Comparison of ENCODE assay signal across 8 cellular contexts in the genomic region with DNA sequence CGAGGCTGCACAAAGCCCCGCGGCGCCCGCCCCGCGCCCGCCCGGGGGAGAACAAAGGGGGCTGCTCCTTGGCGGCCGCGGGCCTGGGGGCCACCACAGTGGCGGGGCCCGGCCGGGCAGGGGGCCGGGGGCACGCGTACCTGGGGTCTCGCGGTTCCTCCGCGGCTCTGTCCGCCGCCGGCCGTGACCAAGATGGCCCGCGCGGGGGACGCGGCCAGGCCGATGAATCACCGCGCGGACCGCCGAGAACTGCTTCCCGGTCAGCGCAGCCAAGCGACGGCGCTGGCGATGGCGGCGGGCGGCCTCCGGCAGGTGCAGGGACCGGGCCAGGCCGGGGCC. TPM values are rescaled to one million over a fixed set of nuclear protein-coding genes. Genes with fewer than 3 reads are reported as not detected.
DNase-seq lines count a peak whose midpoint lies in the region; ATAC-seq and TF ChIP-seq lines count a peak whose summit lies in the region.

A gene (minus strand): TSS at position 330 of the 339 bp plus-strand sequence. CDS start 677 bp downstream, outside the sequence.

- TF ChIP-seq CTCF in GM12865 (IDR thresholded peaks at IDR 0.05; ENCODE audit: insufficient read depth, low read depth, low read length, missing control alignments) (no peak), natural killer cell (IDR thresholded peaks at IDR 0.05) (no peak)

- H3K4me3 ChIP-seq in GM12865 (ENCODE audit: low read depth, low read length): peak within 1 kb of the TSS; percentile 42

- DNase-seq in GM12865 (ENCODE audit: low read depth): no peak
- DNase-seq in natural killer cell: no peak
- no peak for DNase-seq in NCI-H2227 (lab: John Stamatoyannopoulos, UW; ENCODE audit: unreplicated experiment)
- no peak for DNase-seq in retina
- DNase-seq in NCI-H510A (lab: John Stamatoyannopoulos, UW): no peak
- DNase-seq in NCI-H2029 (lab: John Stamatoyannopoulos, UW): no peak

- peaks cover 0 to 2% of the 10 kb centered on the region in 2 donors for H3K9me3 Mint-ChIP-seq in natural killer cell

- peaks cover 5 to 6% of the 10 kb centered on the region in 2 donors for H3K27me3 Mint-ChIP-seq in natural killer cell (ENCODE audit: low read depth in 2 of 2)

- ATAC-seq in natural killer cell: no peak

- H3K27ac Mint-ChIP-seq in natural killer cell: peak within 1 kb of the TSS; percentile 93 to 95

- intact Hi-C loops in natural killer cell (cut with micrococcal nuclease): loop anchor here (10.0 kb wide), 1 partner anchor 543 kb away; a partner anchor contains a TSS

- H3K4me1 Mint-ChIP-seq in natural killer cell: peaks cover 31 to 49% of the 10 kb centered on the region in 2 donors

- H3K4me3 Mint-ChIP-seq in natural killer cell: peak within 1 kb of the TSS; percentile 86

- no peaks in the 10 kb centered on the region for H3K36me3 Mint-ChIP-seq in natural killer cell

- in situ Hi-C loops in endometrial microvascular endothelial cells (cut with HindIII; ENCODE audit: inconsistent ontology term, low pct_unique_long_range_greater_than_20kb, low sequenced_read_pairs): no loop called here

TF ChIP-seq in PFSK-1, 5 proteins besides CTCF, POLR2A, EP300 and RAD21:
- no peak; the same call in 1 of the 2 replicates for TF ChIP-seq POLR2AphosphoS5 (IDR thresholded peaks at IDR 0.05; ENCODE audit: low read depth, low read length)
- no peak for TF ChIP-seq SIN3A (IDR thresholded peaks at IDR 0.05; ENCODE audit: borderline replicate concordance, insufficient read depth, low read length)
- peak; percentile 42 for TF ChIP-seq FOXP2 (optimal IDR thresholded peaks at IDR 0.05; ENCODE audit: borderline replicate concordance, extremely low read depth, extremely low read length, insufficient read depth)
- no peak for TF ChIP-seq TAF1 (IDR thresholded peaks at IDR 0.05; ENCODE audit: borderline replicate concordance, insufficient read depth, low read length)
- TF ChIP-seq, protein P1, sequence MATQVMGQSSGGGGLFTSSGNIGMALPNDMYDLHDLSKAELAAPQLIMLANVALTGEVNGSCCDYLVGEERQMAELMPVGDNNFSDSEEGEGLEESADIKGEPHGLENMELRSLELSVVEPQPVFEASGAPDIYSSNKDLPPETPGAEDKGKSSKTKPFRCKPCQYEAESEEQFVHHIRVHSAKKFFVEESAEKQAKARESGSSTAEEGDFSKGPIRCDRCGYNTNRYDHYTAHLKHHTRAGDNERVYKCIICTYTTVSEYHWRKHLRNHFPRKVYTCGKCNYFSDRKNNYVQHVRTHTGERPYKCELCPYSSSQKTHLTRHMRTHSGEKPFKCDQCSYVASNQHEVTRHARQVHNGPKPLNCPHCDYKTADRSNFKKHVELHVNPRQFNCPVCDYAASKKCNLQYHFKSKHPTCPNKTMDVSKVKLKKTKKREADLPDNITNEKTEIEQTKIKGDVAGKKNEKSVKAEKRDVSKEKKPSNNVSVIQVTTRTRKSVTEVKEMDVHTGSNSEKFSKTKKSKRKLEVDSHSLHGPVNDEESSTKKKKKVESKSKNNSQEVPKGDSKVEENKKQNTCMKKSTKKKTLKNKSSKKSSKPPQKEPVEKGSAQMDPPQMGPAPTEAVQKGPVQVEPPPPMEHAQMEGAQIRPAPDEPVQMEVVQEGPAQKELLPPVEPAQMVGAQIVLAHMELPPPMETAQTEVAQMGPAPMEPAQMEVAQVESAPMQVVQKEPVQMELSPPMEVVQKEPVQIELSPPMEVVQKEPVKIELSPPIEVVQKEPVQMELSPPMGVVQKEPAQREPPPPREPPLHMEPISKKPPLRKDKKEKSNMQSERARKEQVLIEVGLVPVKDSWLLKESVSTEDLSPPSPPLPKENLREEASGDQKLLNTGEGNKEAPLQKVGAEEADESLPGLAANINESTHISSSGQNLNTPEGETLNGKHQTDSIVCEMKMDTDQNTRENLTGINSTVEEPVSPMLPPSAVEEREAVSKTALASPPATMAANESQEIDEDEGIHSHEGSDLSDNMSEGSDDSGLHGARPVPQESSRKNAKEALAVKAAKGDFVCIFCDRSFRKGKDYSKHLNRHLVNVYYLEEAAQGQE (IDR thresholded peaks at IDR 0.05; ENCODE audit: insufficient read depth in 1 of 2, low read depth in 2 of 2, low read length in 2 of 2): no peak

RNA-seq across cellular contexts. Expression of the gene that starts here (rescaled TPM):
- polyA plus RNA-seq in PFSK-1 (2012; ENCODE audit: insufficient read length, low read depth): 13.0 TPM
- total RNA-seq in endometrial microvascular endothelial cells (ENCODE audit: inconsistent ontology term) (24.5 TPM), natural killer cell (10 to 100 TPM; 18.7 to 28.0 (median 18.7) TPM)
